Comparison of ENCODE assay signal across 8 cellular contexts in the genomic region with DNA sequence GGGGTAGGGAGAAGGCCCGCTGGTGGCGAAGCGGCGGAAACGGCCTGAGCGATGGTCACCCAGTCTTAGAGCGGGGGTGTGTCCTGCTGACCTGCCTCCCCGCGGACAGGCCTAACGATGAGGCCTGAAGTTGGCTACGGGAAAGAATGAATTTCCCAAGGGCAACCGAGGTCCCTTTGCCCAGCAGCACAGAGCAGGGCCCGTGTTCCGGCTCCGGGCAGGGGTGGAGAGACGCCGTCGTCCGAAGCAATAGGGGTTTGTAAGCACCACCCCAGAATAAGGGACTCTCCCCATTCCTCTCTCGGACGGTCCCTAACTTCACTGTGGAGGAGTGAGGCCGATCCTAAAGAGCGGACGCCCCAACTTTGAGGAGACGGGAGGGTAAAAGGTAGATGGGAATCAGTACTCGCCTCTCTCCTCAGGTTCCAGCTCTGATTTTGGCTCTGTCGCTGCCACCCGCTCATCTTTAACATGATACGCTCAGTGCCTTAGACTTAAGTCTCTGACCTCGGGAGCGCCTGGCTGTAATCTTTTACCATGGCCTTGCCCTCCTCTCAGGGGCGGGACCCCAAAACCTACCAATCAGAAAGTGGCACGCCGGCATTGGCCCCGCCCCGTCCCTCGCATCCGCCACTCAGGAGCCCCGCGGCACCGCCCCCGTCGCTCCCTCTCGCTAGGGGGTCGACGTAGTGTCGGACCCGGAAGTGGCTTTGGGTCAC. TPM values are rescaled to one million over a fixed set of nuclear protein-coding genes. Genes with fewer than 3 reads are reported as not detected.
DNase-seq lines count a peak whose midpoint lies in the region; ATAC-seq, FAIRE-seq and TF ChIP-seq lines count a peak whose summit lies in the region.

A gene with protein sequence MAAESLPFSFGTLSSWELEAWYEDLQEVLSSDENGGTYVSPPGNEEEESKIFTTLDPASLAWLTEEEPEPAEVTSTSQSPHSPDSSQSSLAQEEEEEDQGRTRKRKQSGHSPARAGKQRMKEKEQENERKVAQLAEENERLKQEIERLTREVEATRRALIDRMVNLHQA (minus strand): TSS at position 507 of the 719 bp plus-strand sequence. CDS start 3,108 bp downstream, outside the sequence.

- peak within 1 kb of the TSS; percentile 95 for H3K4me3 Mint-ChIP-seq in Calu3 (ENCODE audit: low read depth, unreplicated experiment)

- H3K4me3 ChIP-seq in OCI-LY1 (ENCODE audit: low read depth, low read length, poor library complexity, severe bottlenecking): peak within 1 kb of the TSS; percentile 87

- no peaks in the 10 kb centered on the region for H3K9me3 Mint-ChIP-seq in Calu3 (ENCODE audit: low read depth, unreplicated experiment)

- peak; percentile 100 for DNase-seq in Calu3
- DNase-seq in HuH-7 (ENCODE audit: low spot score): peak; percentile 95
- DNase-seq in activated CD8-positive, alpha-beta memory T cell treated with anti-CD3 and anti-CD28 coated beads, Interleukin-2, amount 50 U/mL, for 4 hours: peak; percentile 99
- peak; percentile 99 for DNase-seq in midbrain (lab: John Stamatoyannopoulos, UW)
- peak; percentile 100 for DNase-seq in stimulated activated CD8-positive, alpha-beta memory T cell treated with anti-CD3 and anti-CD28 coated beads, Interleukin-15, amount 100 ng/mL, for 48 hours (ENCODE audit: low read depth in 2 of 2)

- H3K4me1 ChIP-seq in OCI-LY1 (ENCODE audit: insufficient read depth, low read length, severe bottlenecking): peaks cover 53% of the 10 kb centered on the region

- intact Hi-C loops in Calu3 (cut with micrococcal nuclease; ENCODE audit: unreplicated experiment): no loop called here

- peaks cover 99% of the 10 kb centered on the region for H3K36me3 Mint-ChIP-seq in Calu3 (ENCODE audit: insufficient read depth, unreplicated experiment)

- H3K36me3 ChIP-seq in OCI-LY1 (ENCODE audit: insufficient read depth, low read length): peaks cover 51% of the 10 kb centered on the region

- H3K79me2 ChIP-seq in OCI-LY1 (ENCODE audit: insufficient read depth, low read length): peaks cover 11% of the 10 kb centered on the region

- BruUV-seq in Calu3 (replicated peaks; lab: Mats Ljungman, UMichigan): TSS peak; percentile 66

- peak within 1 kb of the TSS; percentile 100 for H3K27ac Mint-ChIP-seq in Calu3 (ENCODE audit: unreplicated experiment)

- H3K27me3 ChIP-seq in OCI-LY1 (ENCODE audit: insufficient read depth, low read length): no peaks in the 10 kb centered on the region

- peak within 1 kb of the TSS; percentile 87 for H3K4me2 ChIP-seq in OCI-LY1 (ENCODE audit: low read length)

- 0 out of 2 replicates have a peak, but pooled peaks cover 10% of the 10 kb centered on the region for H3F3A ChIP-seq in OCI-LY1 (ENCODE audit: insufficient read depth, low read length)

- no peak within 1 kb of the TSS for H2AFZ ChIP-seq in OCI-LY1 (ENCODE audit: low read length)

- H3K4me1 Mint-ChIP-seq in Calu3 (ENCODE audit: low read depth, unreplicated experiment): peaks cover 51% of the 10 kb centered on the region

- no peaks in the 10 kb centered on the region for H3K9me3 ChIP-seq in OCI-LY1 (ENCODE audit: low read length)

- H3K27ac ChIP-seq in OCI-LY1 (ENCODE audit: low read depth, low read length, poor library complexity, severe bottlenecking): peak within 1 kb of the TSS; percentile 99

- no peaks in the 10 kb centered on the region for H3K9me2 ChIP-seq in OCI-LY1 (ENCODE audit: low read depth, low read length)

- H3K9ac ChIP-seq in OCI-LY1 (ENCODE audit: low read length): peak within 1 kb of the TSS; percentile 91

- ATAC-seq in GM21515 (IDR thresholded peaks at IDR 0.05; ENCODE audit: unreplicated experiment): peak; percentile 64

- FAIRE-seq in endometrium (lab: Jason Lieb, UNC): peak; percentile 79

- H3K27me3 Mint-ChIP-seq in Calu3 (ENCODE audit: unreplicated experiment): no peaks in the 10 kb centered on the region

- TF ChIP-seq CTCF in Calu3 (IDR thresholded peaks at IDR 0.05; ENCODE audit: unreplicated experiment) (no peak), OCI-LY1 (IDR thresholded peaks at IDR 0.05; ENCODE audit: low read length) (no peak; the same call in 1 of the 2 replicates)

- CTCF ChIA-PET in Calu3 (lab: Charles Lee): interaction anchor here (0.6 to 0.8 kb wide), 4 partner anchors 27 to 275 kb away, joined by 3 to 4 read pairs (median 4); a partner anchor contains a TSS

- no peaks in the 10 kb centered on the region for H4K20me1 ChIP-seq in OCI-LY1 (ENCODE audit: insufficient read depth, low read length)

RNA-seq across cellular contexts. Expression of the gene that starts here (rescaled TPM):
- total RNA-seq in Calu3 (2022): 70.2 and 80.5 TPM in 2 replicates

Comparison
In these comparisons a context has a peak if more than half of its experiments do, and no peak if none do; other contexts are left out.
1. Peak in every context shown above with its lines: DNase-seq, ATAC-seq, H3K4me3 ChIP-seq and H3K27ac ChIP-seq.